25 cellular contexts compared by ENCODE assay signal in genomic region chr2:122072666-122073065, GRCh38.
DNase-seq lines count a peak whose midpoint lies in the region; ATAC-seq, FAIRE-seq and TF ChIP-seq lines count a peak whose summit lies in the region.
"Had no signal": no experiment of that assay in that cellular context is flagged by ENCODE, and none has a peak within 500 bp of the region (broad histone marks: within the 10 kb centered on the region; RNA-seq: fewer than 3 reads in every experiment).

No MANE protein-coding gene starts in this region.

- peak overlapping the region; percentile 9 for H3K4me2 ChIP-seq in astrocyte (ENCODE audit: low read length)

- no peak overlapping the region for H2AFZ ChIP-seq in astrocyte (ENCODE audit: low read depth, low read length)

- peak; percentile 21 for DNase-seq in GM03348 (ENCODE audit: low spot score)
- peak; percentile 90 for DNase-seq in astrocyte (ENCODE audit: low read depth)
- DNase-seq in hepatic stellate cell (ENCODE audit: low spot score): peak; percentile 45
- DNase-seq in skeletal muscle cell (ENCODE audit: low read depth): peak; percentile 23
- no peak for DNase-seq in activated CD4-positive, alpha-beta T cell treated with anti-CD3 and anti-CD28 coated beads for 4 hours
- DNase-seq: activated CD4-positive, CD25-positive, alpha-beta regulatory T cell treated with anti-CD3 and anti-CD28 coated beads, Interleukin-2, amount 50 U/mL, for 72 hours; activated CD8-positive, alpha-beta T cell treated with anti-CD3 and anti-CD28 coated beads, Interleukin-2, amount 10 ng/mL, durations not matched to agents 7 days and 5 days; activated effector memory CD4-positive, alpha-beta T cell treated with anti-CD3 and anti-CD28 coated beads, Interleukin-2, amount 50 U/mL, for 16 hours; effector memory CD8-positive, alpha-beta T cell; KBM-7; left cardiac atrium; MM.1S; NCI-H1417 treated with DMSO at 0.1 percent for 48 hours; NCI-H2081 treated with DMSO at 0.1 percent for 48 hours; NCI-H510A; spleen; stimulated activated CD4-positive, alpha-beta T cell treated with anti-CD3 and anti-CD28 coated beads, Interleukin-4, amount 100 ng/mL, for 24 hours; stimulated activated naive B cell treated with anti-CD40 and anti-IgM and Interleukin-4, amounts not matched to agents 10 μg/mL and 1 μg/mL and 100 μg/mL, for 72 hours; testis had no signal

- TF ChIP-seq CTCF in astrocyte (IDR thresholded peaks at IDR 0.05; ENCODE audit: insufficient read depth, low read depth, low read length): no peak

- peaks cover 15% of the 10 kb centered on the region for H3K4me1 ChIP-seq in astrocyte (ENCODE audit: insufficient read depth, low read length)
- H3K4me1 ChIP-seq: spleen, testis had no signal

- no peaks in the 10 kb centered on the region for H3K9me3 ChIP-seq in astrocyte (ENCODE audit: insufficient read depth, low read depth, low read length)
- H3K9me3 ChIP-seq: spleen, testis had no signal

- peaks cover 34% of the 10 kb centered on the region for H3K4me1 Mint-ChIP-seq in astrocyte (ENCODE audit: low read depth, unreplicated experiment)
- H3K4me1 Mint-ChIP-seq: memory B cell; stimulated activated naive B cell treated with anti-CD40 and anti-IgM and Interleukin-4, amounts not matched to agents 10 μg/mL and 1 μg/mL and 100 μg/mL, for 72 hours had no signal

- no peaks in the 10 kb centered on the region for H3K27me3 ChIP-seq in astrocyte (ENCODE audit: insufficient read depth, low read length)
- H3K27me3 ChIP-seq: spleen, testis had no signal

- H3K27ac ChIP-seq in astrocyte (ENCODE audit: low read depth, low read length): peak overlapping the region; percentile 24
- H3K27ac ChIP-seq: coronary artery, spleen, testis had no signal

- no peaks in the 10 kb centered on the region for H3K36me3 ChIP-seq in astrocyte (ENCODE audit: insufficient read depth, low read length)
- H3K36me3 ChIP-seq: spleen had no signal

- H3K4me3 ChIP-seq in astrocyte (ENCODE audit: insufficient read depth, low read depth, low read length): no peak overlapping the region
- H3K4me3 ChIP-seq in skeletal muscle cell (ENCODE audit: low read depth, low read length): no peak overlapping the region
- H3K4me3 ChIP-seq: coronary artery, spleen, testis had no signal

- no peaks in the 10 kb centered on the region for H4K20me1 ChIP-seq in astrocyte (ENCODE audit: insufficient read depth, low read length)

- peak overlapping the region; percentile 97 for H3K27ac Mint-ChIP-seq in astrocyte (ENCODE audit: unreplicated experiment)
- H3K27ac Mint-ChIP-seq: activated CD8-positive, alpha-beta T cell treated with anti-CD3 and anti-CD28 coated beads, Interleukin-2, amount 10 ng/mL, durations not matched to agents 7 days and 5 days; effector memory CD8-positive, alpha-beta T cell; memory B cell; stimulated activated naive B cell treated with anti-CD40 and anti-IgM and Interleukin-4, amounts not matched to agents 10 μg/mL and 1 μg/mL and 100 μg/mL, for 72 hours had no signal

- ATAC-seq in HG02885 (IDR thresholded peaks at IDR 0.05; ENCODE audit: poor library complexity, unreplicated experiment): no peak
- ATAC-seq in SK-N-SH treated with all-trans-retinoic acid at 6 μM for 48 hours: no peak
- ATAC-seq: activated CD8-positive, alpha-beta T cell treated with anti-CD3 and anti-CD28 coated beads, Interleukin-2, amount 10 ng/mL, durations not matched to agents 7 days and 5 days; effector memory CD8-positive, alpha-beta T cell; esophagus mucosa; left cardiac atrium; stimulated activated naive B cell treated with anti-CD40 and anti-IgM and Interleukin-4, amounts not matched to agents 10 μg/mL and 1 μg/mL and 100 μg/mL, for 72 hours had no signal

- no peak overlapping the region for H3K4me3 Mint-ChIP-seq in astrocyte (ENCODE audit: unreplicated experiment)
- H3K4me3 Mint-ChIP-seq: activated CD8-positive, alpha-beta T cell treated with anti-CD3 and anti-CD28 coated beads, Interleukin-2, amount 10 ng/mL, durations not matched to agents 7 days and 5 days; effector memory CD8-positive, alpha-beta T cell; memory B cell; stimulated activated naive B cell treated with anti-CD40 and anti-IgM and Interleukin-4, amounts not matched to agents 10 μg/mL and 1 μg/mL and 100 μg/mL, for 72 hours had no signal

- FAIRE-seq in astrocyte (lab: Jason Lieb, UNC): peak; percentile 17
- FAIRE-seq: TTC549 had no signal

- no peaks in the 10 kb centered on the region for H3K9me3 Mint-ChIP-seq in astrocyte (ENCODE audit: unreplicated experiment)
- H3K9me3 Mint-ChIP-seq: effector memory CD8-positive, alpha-beta T cell; stimulated activated naive B cell treated with anti-CD40 and anti-IgM and Interleukin-4, amounts not matched to agents 10 μg/mL and 1 μg/mL and 100 μg/mL, for 72 hours had no signal

- no peak overlapping the region for H3K9ac ChIP-seq in astrocyte (ENCODE audit: low read length)

- H3K27me3 Mint-ChIP-seq in astrocyte (ENCODE audit: low read depth, unreplicated experiment): peaks cover 4% of the 10 kb centered on the region
- H3K27me3 Mint-ChIP-seq: memory B cell had no signal

- H3K79me2 ChIP-seq in astrocyte (ENCODE audit: insufficient read depth, low read length): no peaks in the 10 kb centered on the region

- no peaks in the 10 kb centered on the region for H3K36me3 Mint-ChIP-seq in astrocyte (ENCODE audit: low read depth, unreplicated experiment)
- H3K36me3 Mint-ChIP-seq: memory B cell; stimulated activated naive B cell treated with anti-CD40 and anti-IgM and Interleukin-4, amounts not matched to agents 10 μg/mL and 1 μg/mL and 100 μg/mL, for 72 hours had no signal

TF ChIP-seq in SK-N-SH treated with all-trans-retinoic acid at 6 μM for 48 hours, 23 proteins besides CTCF, POLR2A, EP300 and RAD21:
- TF ChIP-seq, protein P1, sequence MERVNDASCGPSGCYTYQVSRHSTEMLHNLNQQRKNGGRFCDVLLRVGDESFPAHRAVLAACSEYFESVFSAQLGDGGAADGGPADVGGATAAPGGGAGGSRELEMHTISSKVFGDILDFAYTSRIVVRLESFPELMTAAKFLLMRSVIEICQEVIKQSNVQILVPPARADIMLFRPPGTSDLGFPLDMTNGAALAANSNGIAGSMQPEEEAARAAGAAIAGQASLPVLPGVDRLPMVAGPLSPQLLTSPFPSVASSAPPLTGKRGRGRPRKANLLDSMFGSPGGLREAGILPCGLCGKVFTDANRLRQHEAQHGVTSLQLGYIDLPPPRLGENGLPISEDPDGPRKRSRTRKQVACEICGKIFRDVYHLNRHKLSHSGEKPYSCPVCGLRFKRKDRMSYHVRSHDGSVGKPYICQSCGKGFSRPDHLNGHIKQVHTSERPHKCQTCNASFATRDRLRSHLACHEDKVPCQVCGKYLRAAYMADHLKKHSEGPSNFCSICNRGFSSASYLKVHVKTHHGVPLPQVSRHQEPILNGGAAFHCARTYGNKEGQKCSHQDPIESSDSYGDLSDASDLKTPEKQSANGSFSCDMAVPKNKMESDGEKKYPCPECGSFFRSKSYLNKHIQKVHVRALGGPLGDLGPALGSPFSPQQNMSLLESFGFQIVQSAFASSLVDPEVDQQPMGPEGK (CRISPR knock-in tag; IDR thresholded peaks at IDR 0.05; ENCODE audit: borderline replicate concordance): no peak
- no peak for TF ChIP-seq ARNTL (CRISPR knock-in tag; IDR thresholded peaks at IDR 0.05; ENCODE audit: borderline replicate concordance, low read depth)
TF ChIP-seq in SK-N-SH treated with all-trans-retinoic acid at 6 μM for 48 hours: peak in this region for 0.

Comparison
In these comparisons a context has a peak if more than half of its experiments do, and no peak if none do; other contexts are left out.
1. DNase-seq: peak in GM03348 (single experiment), astrocyte (single experiment), hepatic stellate cell (single experiment) and skeletal muscle cell (single experiment); none in activated CD4-positive, alpha-beta T cell treated with anti-CD3 and anti-CD28 coated beads for 4 hours (0 of 2).